In genomic region chr16:5042574-5043171, GRCh38 we compare ENCODE assay signal across 17 cellular contexts. TPM values are rescaled to one million over a fixed set of nuclear protein-coding genes. Genes with fewer than 3 reads are reported as not detected.
DNase-seq lines count a peak whose midpoint lies in the region; FAIRE-seq and TF ChIP-seq lines count a peak whose summit lies in the region.
"Had no signal": no experiment of that assay in that cellular context is flagged by ENCODE, and none has a peak within 500 bp of the region (broad histone marks: within the 10 kb centered on the region; RNA-seq: fewer than 3 reads in every experiment).

No MANE protein-coding gene starts in this region.

- peak overlapping the region; percentile 65 for H3K4me2 ChIP-seq in astrocyte (ENCODE audit: low read length)

- H3K27ac ChIP-seq in astrocyte (ENCODE audit: low read depth, low read length) = peak overlapping the region; percentile 22
- H3K27ac ChIP-seq in right atrium auricular region = no peak overlapping the region

- H3K36me3 ChIP-seq in astrocyte (ENCODE audit: insufficient read depth, low read length) (no peaks in the 10 kb centered on the region), right atrium auricular region (no peaks in the 10 kb centered on the region)

- H3K4me3 Mint-ChIP-seq in astrocyte (ENCODE audit: unreplicated experiment) = no peak overlapping the region
- H3K4me3 Mint-ChIP-seq: CD8-positive, alpha-beta T cell had no signal

- H3K27ac Mint-ChIP-seq in astrocyte (ENCODE audit: unreplicated experiment) = peak overlapping the region; percentile 84
- H3K27ac Mint-ChIP-seq: activated naive CD4-positive, alpha-beta T cell treated with anti-CD3 and anti-CD28 coated beads, Interleukin-2, amount 50 U/mL, for 72 hours; CD8-positive, alpha-beta T cell had no signal

- no peak for TF ChIP-seq EP300 in Ishikawa (IDR thresholded peaks at IDR 0.05; ENCODE audit: borderline replicate concordance)

- peaks cover 7% of the 10 kb centered on the region for H3K27me3 ChIP-seq in astrocyte (ENCODE audit: insufficient read depth, low read length)
- no peaks in the 10 kb centered on the region for H3K27me3 ChIP-seq in right atrium auricular region

- H3K36me3 Mint-ChIP-seq in astrocyte (ENCODE audit: low read depth, unreplicated experiment) = no peaks in the 10 kb centered on the region

- H3K4me1 ChIP-seq in astrocyte (ENCODE audit: insufficient read depth, low read length) = peaks cover 21% of the 10 kb centered on the region
- H3K4me1 ChIP-seq in right atrium auricular region = no peaks in the 10 kb centered on the region

- H3K9me3 ChIP-seq in astrocyte (ENCODE audit: insufficient read depth, low read depth, low read length) (no peaks in the 10 kb centered on the region), right atrium auricular region (no peaks in the 10 kb centered on the region)

- peaks cover 2% of the 10 kb centered on the region for H3K27me3 Mint-ChIP-seq in astrocyte (ENCODE audit: low read depth, unreplicated experiment)

- H3K4me3 ChIP-seq in astrocyte (ENCODE audit: insufficient read depth, low read depth, low read length) (no peak overlapping the region), right atrium auricular region (no peak overlapping the region)

- no peaks in the 10 kb centered on the region for H3K9me3 Mint-ChIP-seq in astrocyte (ENCODE audit: unreplicated experiment)
- H3K9me3 Mint-ChIP-seq: activated naive CD4-positive, alpha-beta T cell treated with anti-CD3 and anti-CD28 coated beads, Interleukin-2, amount 50 U/mL, for 72 hours; CD8-positive, alpha-beta T cell had no signal

- no peak for FAIRE-seq in astrocyte (lab: Jason Lieb, UNC)
- FAIRE-seq: frontal cortex had no signal

- H4K20me1 ChIP-seq in astrocyte (ENCODE audit: insufficient read depth, low read length) = no peaks in the 10 kb centered on the region

- TF ChIP-seq CTCF in astrocyte (IDR thresholded peaks at IDR 0.05; ENCODE audit: insufficient read depth, low read depth, low read length) (no peak), right atrium auricular region (IDR thresholded peaks at IDR 0.05) (no peak)

- H3K4me1 Mint-ChIP-seq in astrocyte (ENCODE audit: low read depth, unreplicated experiment) = peaks cover 21% of the 10 kb centered on the region

- DNase-seq in EL (peak; percentile 37), astrocyte (ENCODE audit: low read depth) (peak; percentile 51), myocyte (ENCODE audit: low read depth) (peak; percentile 14), MV-4-11 (lab: John Stamatoyannopoulos, UW) (no peak), right atrium auricular region (ENCODE audit: low spot score) (no peak), NCI-H2029 treated with DMSO at 0.1 percent for 48 hours (lab: John Stamatoyannopoulos, UW) (no peak)
- no peak for DNase-seq in stimulated activated CD4-positive, alpha-beta T cell treated with anti-CD3 and anti-CD28 coated beads, Interleukin-2, amount 100 ng/mL, for 24 hours
- DNase-seq: CD8-positive, alpha-beta T cell; dermis blood vessel endothelial cell; NCI-H2081 treated with DMSO at 0.1 percent for 48 hours; stimulated activated CD4-positive, alpha-beta T cell treated with anti-CD3 and anti-CD28 coated beads, Interleukin-4, amount 100 ng/mL, for 1 hour; stimulated activated naive CD8-positive, alpha-beta T cell treated with anti-CD3 and anti-CD28 coated beads, Interleukin-15, Interleukin-2, amounts not matched to agents 100 U/mL and 50 U/mL, for 24 hours had no signal

- peak overlapping the region; percentile 28 for H3K9ac ChIP-seq in astrocyte (ENCODE audit: low read length)

- H3K79me2 ChIP-seq in astrocyte (ENCODE audit: insufficient read depth, low read length) = no peaks in the 10 kb centered on the region

- no peak for TF ChIP-seq RAD21 in Ishikawa (IDR thresholded peaks at IDR 0.05; ENCODE audit: low read depth)

- H2AFZ ChIP-seq in astrocyte (ENCODE audit: low read depth, low read length) = no peak overlapping the region

TF ChIP-seq in Ishikawa, 13 proteins besides CTCF, POLR2A, EP300 and RAD21:
- TF ChIP-seq REST (IDR thresholded peaks at IDR 0.05; ENCODE audit: low read depth) (peak; percentile 82), CEBPB (IDR thresholded peaks at IDR 0.05) (no peak)

RNA-seq across cellular contexts. Expression of gene NAGPA, which starts 8.9 kb away (rescaled TPM):
- total RNA-seq in astrocyte = 16.1 and 17.4 TPM in 2 replicates
- 14.4 and 38.8 TPM in 2 replicates for total RNA-seq in myocyte
- polyA plus RNA-seq in myocyte (2012) = 13.5 TPM
- 10 to 100 TPM in 1 of 2 donors, 1 to 10 TPM in 1; 8.1 to 12.7 TPM for total RNA-seq in right atrium auricular region

RNA-seq across cellular contexts. Expression of gene C16orf89, which starts 23.1 kb away (rescaled TPM):
- not detected in 2 replicates for total RNA-seq in astrocyte
- 0.43 and 0.94 TPM in 2 replicates for total RNA-seq in myocyte
- 0.08 TPM for polyA plus RNA-seq in myocyte (2012)
- total RNA-seq in right atrium auricular region = 1 to 10 TPM; 5.2 to 5.4 TPM
- total RNA-seq: activated CD8-positive, alpha-beta memory T cell treated with anti-CD3 and anti-CD28 coated beads for 36 hours; activated naive CD4-positive, alpha-beta T cell treated with anti-CD3 and anti-CD28 coated beads, Interleukin-2, amount 50 U/mL, for 72 hours; CD8-positive, alpha-beta T cell; dermis blood vessel endothelial cell; left lobe of liver had no signal

RNA-seq across cellular contexts. Expression of gene ALG1, which starts 29.0 kb away (rescaled TPM):
- total RNA-seq in astrocyte (23.1 and 23.2 TPM in 2 replicates), myocyte (16.9 and 20.6 TPM in 2 replicates), right atrium auricular region (10 to 100 TPM; 10.5 to 14.3 TPM)
- polyA plus RNA-seq in myocyte (2012) = 24.8 TPM

RNA-seq across cellular contexts. Expression of gene EEF2KMT, which starts 54.9 kb away (rescaled TPM):
- total RNA-seq in astrocyte = 7.3 and 9.2 TPM in 2 replicates
- 25.1 TPM in 2 replicates for total RNA-seq in myocyte
- 12.5 TPM for polyA plus RNA-seq in myocyte (2012)
- 1 to 10 TPM; 2.8 to 6.0 TPM for total RNA-seq in right atrium auricular region

Comparison
In these comparisons a context has a peak if more than half of its experiments do, and no peak if none do; other contexts are left out.
1. DNase-seq: peak in EL (single experiment), astrocyte (single experiment) and myocyte (single experiment); none in stimulated activated CD4-positive, alpha-beta T cell treated with anti-CD3 and anti-CD28 coated beads, Interleukin-2, amount 100 ng/mL, for 24 hours (0 of 2), MV-4-11 (single experiment), right atrium auricular region (single experiment) and NCI-H2029 treated with DMSO at 0.1 percent for 48 hours (single experiment).